In genomic region chr1:215466361-215466760, GRCh38 we compare ENCODE assay signal across 1 cellular context.
TF ChIP-seq lines count a peak whose summit lies in the region.

No MANE protein-coding gene starts in this region.

TF ChIP-seq in HepG2, 621 proteins besides CTCF, POLR2A, EP300 and RAD21:
- no peak for TF ChIP-seq FUBP1 (CRISPR knock-in tag; IDR thresholded peaks at IDR 0.05; ENCODE audit: borderline replicate concordance)
- no peak for TF ChIP-seq RFX3 (CRISPR knock-in tag; IDR thresholded peaks at IDR 0.05)
- no peak for TF ChIP-seq ZNF326 (CRISPR knock-in tag; IDR thresholded peaks at IDR 0.05; ENCODE audit: borderline replicate concordance)
- no peak for TF ChIP-seq HMG20B (CRISPR knock-in tag; conservative IDR thresholded peaks at IDR 0.05)
- TF ChIP-seq ZNF275 (CRISPR knock-in tag; IDR thresholded peaks at IDR 0.05; ENCODE audit: borderline replicate concordance) = no peak
- no peak for TF ChIP-seq ZSCAN21 (CRISPR knock-in tag; IDR thresholded peaks at IDR 0.05; ENCODE audit: borderline replicate concordance)
- no peak for TF ChIP-seq IKZF1 (IDR thresholded peaks at IDR 0.05)
- TF ChIP-seq DZIP1 (CRISPR knock-in tag; IDR thresholded peaks at IDR 0.05) = no peak
- no peak for TF ChIP-seq STAG1 (CRISPR knock-in tag; IDR thresholded peaks at IDR 0.05)
- no peak for TF ChIP-seq ZNF607 (CRISPR knock-in tag; IDR thresholded peaks at IDR 0.05; ENCODE audit: borderline replicate concordance)
- TF ChIP-seq MAFK (conservative IDR thresholded peaks at IDR 0.05 in 1 of 2, IDR thresholded peaks at IDR 0.05 in 1 of 2; ENCODE audit: low read length in 2 of 2) = peak in 1 of 2 experiments; percentile 33; a peak in 2 of 4 replicates
- no peak for TF ChIP-seq SALL2 (CRISPR knock-in tag; IDR thresholded peaks at IDR 0.05)
- TF ChIP-seq MAFF (IDR thresholded peaks at IDR 0.05; ENCODE audit: low read depth, low read length) = 0 out of 2 replicates have a peak, but pooled peaks have one; percentile 7
- no peak for TF ChIP-seq KMT2A (CRISPR knock-in tag; IDR thresholded peaks at IDR 0.05)
- TF ChIP-seq ZNF652 (CRISPR knock-in tag; IDR thresholded peaks at IDR 0.05; ENCODE audit: borderline replicate concordance, low read depth) = no peak
